Comparison of ENCODE assay signal across 8 cellular contexts in the genomic region with DNA sequence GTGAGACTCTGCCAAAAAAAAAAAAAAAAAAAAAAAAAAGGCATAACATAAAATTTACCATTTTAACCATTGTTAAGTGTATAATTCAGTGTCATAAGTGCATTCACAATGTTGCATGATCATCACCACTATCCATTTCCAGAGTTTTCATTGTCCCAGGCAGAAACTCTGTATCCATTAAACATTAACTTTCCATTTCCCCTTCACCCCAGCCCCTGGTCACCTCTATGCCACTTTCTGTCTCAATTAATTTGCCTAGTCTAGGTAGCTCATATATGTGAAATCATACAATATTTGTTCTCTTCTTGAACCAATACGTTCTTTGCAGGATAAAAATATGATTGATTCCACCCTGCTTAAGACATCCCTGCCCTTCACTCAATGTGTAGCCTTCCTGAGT.
"Had no signal": no experiment of that assay in that cellular context is flagged by ENCODE, and none has a peak within 500 bp of the region (broad histone marks: within the 10 kb centered on the region; RNA-seq: fewer than 3 reads in every experiment).

No MANE protein-coding gene starts in this region.

- H3K27ac ChIP-seq: GM23248 had no signal

- DNase-seq: GM23248, GOT3, H7, HFFc6, KBM-7 had no signal

- H3K4me1 ChIP-seq: HAP-1 had no signal

- H3K9me3 ChIP-seq: HAP-1 had no signal

- H3K36me3 ChIP-seq: HAP-1 had no signal

- ATAC-seq: HCT116 had no signal

- H3K9ac ChIP-seq: GM23248 had no signal

- H2AFZ ChIP-seq: GM23248 had no signal

- FAIRE-seq: HTR-8/SVneo had no signal

- H3K4me3 ChIP-seq: GM23248, HAP-1 had no signal
